ENCODE assay signal across 8 cellular contexts in genomic region chr1:202235856-202236837, GRCh38. TPM values are rescaled to one million over a fixed set of nuclear protein-coding genes. Genes with fewer than 3 reads are reported as not detected.
DNase-seq lines count a peak whose midpoint lies in the region; ATAC-seq and TF ChIP-seq lines count a peak whose summit lies in the region.

No MANE protein-coding gene starts in this region.

- DNase-seq in NK-92 treated with Interleukin-12 subunit alpha and Interleukin-12 subunit beta, amount 100 ng/mL, for 24 hours (lab: John Stamatoyannopoulos, UW), result peak; percentile 18
- DNase-seq in NK-92 (lab: John Stamatoyannopoulos, UW; ENCODE audit: unreplicated experiment), result no peak
- DNase-seq in MG63, result peak; percentile 97
- peak; percentile 86 for DNase-seq in activated naive CD4-positive, alpha-beta T cell treated with anti-CD3 and anti-CD28 coated beads for 36 hours
- peak; percentile 70 for DNase-seq in cardiac septum (ENCODE audit: low spot score)
- peak; percentile 76 for DNase-seq in retina

- H3K4me1 Mint-ChIP-seq in activated naive CD4-positive, alpha-beta T cell treated with anti-CD3 and anti-CD28 coated beads for 36 hours (ENCODE audit: low read depth), result peaks cover 3% of the 10 kb centered on the region

- H3K9me3 Mint-ChIP-seq in activated naive CD4-positive, alpha-beta T cell treated with anti-CD3 and anti-CD28 coated beads for 36 hours, result no peaks in the 10 kb centered on the region

- CTCF ChIA-PET in activated naive CD4-positive, alpha-beta T cell treated with anti-CD3 and anti-CD28 coated beads for 36 hours (lab: Charles Lee), result interaction anchor here (0.6 to 1.6 kb wide), 6 partner anchors 10 to 368 kb away, joined by 3 to 5 read pairs (median 4); no protein-coding TSS in a partner anchor

- no peak overlapping the region for H3K27ac Mint-ChIP-seq in activated naive CD4-positive, alpha-beta T cell treated with anti-CD3 and anti-CD28 coated beads for 36 hours

- peak overlapping the region; percentile 5; the same call in 1 of the 2 replicates for H3K4me3 ChIP-seq in MG63

- H3K4me3 Mint-ChIP-seq in activated naive CD4-positive, alpha-beta T cell treated with anti-CD3 and anti-CD28 coated beads for 36 hours, result peak overlapping the region; percentile 16

- no peaks in the 10 kb centered on the region for H3K36me3 ChIP-seq in MG63

- ATAC-seq in SK-N-SH treated with all-trans-retinoic acid at 6 μM for 48 hours (peak; percentile 90), HG03354 (IDR thresholded peaks at IDR 0.05; ENCODE audit: poor library complexity, severe bottlenecking, unreplicated experiment) (no peak)

- peaks cover 2% of the 10 kb centered on the region; the same call in 1 of the 2 replicates for H3K27me3 ChIP-seq in MG63

- intact Hi-C loops in activated naive CD4-positive, alpha-beta T cell treated with anti-CD3 and anti-CD28 coated beads for 36 hours (cut with micrococcal nuclease), result loop anchor here (2.0 kb wide), 1 partner anchor 79 kb away; no protein-coding TSS in a partner anchor
- intact Hi-C loops in cardiac septum (cut with DNase I), result loop anchor here (5.0 kb wide), 1 partner anchor 44 kb away; the partner anchor contains the start of gene LGR6

- peaks cover 13% of the 10 kb centered on the region for H3K27me3 Mint-ChIP-seq in activated naive CD4-positive, alpha-beta T cell treated with anti-CD3 and anti-CD28 coated beads for 36 hours (ENCODE audit: low read depth)

- no peaks in the 10 kb centered on the region for H3K9me3 ChIP-seq in MG63

- no peaks in the 10 kb centered on the region for H3K36me3 Mint-ChIP-seq in activated naive CD4-positive, alpha-beta T cell treated with anti-CD3 and anti-CD28 coated beads for 36 hours (ENCODE audit: low read depth)

TF ChIP-seq in SK-N-SH treated with all-trans-retinoic acid at 6 μM for 48 hours, 23 proteins besides CTCF, POLR2A, EP300 and RAD21:
- TF ChIP-seq TOX (CRISPR knock-in tag; IDR thresholded peaks at IDR 0.05; ENCODE audit: borderline replicate concordance) (no peak), ARNTL (CRISPR knock-in tag; IDR thresholded peaks at IDR 0.05; ENCODE audit: borderline replicate concordance, low read depth) (no peak), PPARA (CRISPR knock-in tag; IDR thresholded peaks at IDR 0.05; ENCODE audit: borderline replicate concordance) (no peak), ZC3H10 (CRISPR knock-in tag; IDR thresholded peaks at IDR 0.05) (no peak)
- TF ChIP-seq, protein P1, sequence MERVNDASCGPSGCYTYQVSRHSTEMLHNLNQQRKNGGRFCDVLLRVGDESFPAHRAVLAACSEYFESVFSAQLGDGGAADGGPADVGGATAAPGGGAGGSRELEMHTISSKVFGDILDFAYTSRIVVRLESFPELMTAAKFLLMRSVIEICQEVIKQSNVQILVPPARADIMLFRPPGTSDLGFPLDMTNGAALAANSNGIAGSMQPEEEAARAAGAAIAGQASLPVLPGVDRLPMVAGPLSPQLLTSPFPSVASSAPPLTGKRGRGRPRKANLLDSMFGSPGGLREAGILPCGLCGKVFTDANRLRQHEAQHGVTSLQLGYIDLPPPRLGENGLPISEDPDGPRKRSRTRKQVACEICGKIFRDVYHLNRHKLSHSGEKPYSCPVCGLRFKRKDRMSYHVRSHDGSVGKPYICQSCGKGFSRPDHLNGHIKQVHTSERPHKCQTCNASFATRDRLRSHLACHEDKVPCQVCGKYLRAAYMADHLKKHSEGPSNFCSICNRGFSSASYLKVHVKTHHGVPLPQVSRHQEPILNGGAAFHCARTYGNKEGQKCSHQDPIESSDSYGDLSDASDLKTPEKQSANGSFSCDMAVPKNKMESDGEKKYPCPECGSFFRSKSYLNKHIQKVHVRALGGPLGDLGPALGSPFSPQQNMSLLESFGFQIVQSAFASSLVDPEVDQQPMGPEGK (CRISPR knock-in tag; IDR thresholded peaks at IDR 0.05; ENCODE audit: borderline replicate concordance), result peak; percentile 76; the same call in 1 of the 2 replicates

RNA-seq across cellular contexts. Expression of gene LGR6, which starts 42.5 kb away (rescaled TPM):
- not detected in 2 replicates for total RNA-seq in MG63 (2014; rRNA removed; shearing (Covaris generic); ENCODE audit: low replicate concordance)
- total RNA-seq in activated naive CD4-positive, alpha-beta T cell treated with anti-CD3 and anti-CD28 coated beads for 36 hours, result under 1 TPM; 0.19 to 0.22 TPM
- 0.86 TPM for total RNA-seq in cardiac septum
